In the genomic region with DNA sequence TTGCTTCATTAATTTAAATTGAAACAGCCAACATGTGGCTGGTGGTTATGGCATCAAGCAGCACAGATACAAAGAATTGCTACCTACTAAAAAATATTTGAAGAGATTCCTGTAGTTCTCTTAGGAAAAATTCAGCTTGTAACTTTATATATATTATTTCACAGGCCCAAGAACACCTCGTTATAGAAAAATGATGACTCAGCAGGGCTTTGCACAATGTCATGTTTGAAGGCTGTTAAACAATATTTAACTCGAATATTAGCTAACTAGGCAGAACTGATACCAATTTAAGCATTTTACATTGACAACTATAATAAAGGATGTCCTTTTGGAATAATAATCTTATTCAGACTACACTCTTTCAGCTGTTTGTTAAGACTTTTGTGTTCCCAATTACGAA, we compare ENCODE assay signal across 2 cellular contexts.
TF ChIP-seq lines count a peak whose summit lies in the region.

No MANE protein-coding gene starts in this region.

TF ChIP-seq in IMR-90, 13 proteins besides CTCF, POLR2A, EP300 and RAD21:
- TF ChIP-seq, protein P1, sequence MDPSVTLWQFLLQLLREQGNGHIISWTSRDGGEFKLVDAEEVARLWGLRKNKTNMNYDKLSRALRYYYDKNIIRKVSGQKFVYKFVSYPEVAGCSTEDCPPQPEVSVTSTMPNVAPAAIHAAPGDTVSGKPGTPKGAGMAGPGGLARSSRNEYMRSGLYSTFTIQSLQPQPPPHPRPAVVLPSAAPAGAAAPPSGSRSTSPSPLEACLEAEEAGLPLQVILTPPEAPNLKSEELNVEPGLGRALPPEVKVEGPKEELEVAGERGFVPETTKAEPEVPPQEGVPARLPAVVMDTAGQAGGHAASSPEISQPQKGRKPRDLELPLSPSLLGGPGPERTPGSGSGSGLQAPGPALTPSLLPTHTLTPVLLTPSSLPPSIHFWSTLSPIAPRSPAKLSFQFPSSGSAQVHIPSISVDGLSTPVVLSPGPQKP (IDR thresholded peaks at IDR 0.05; ENCODE audit: borderline replicate concordance, low read depth, low read length) = no peak
- TF ChIP-seq MAZ (IDR thresholded peaks at IDR 0.05; ENCODE audit: borderline replicate concordance, low read depth, low read length) (no peak), MXI1 (IDR thresholded peaks at IDR 0.05; ENCODE audit: borderline replicate concordance, low read depth, low read length) (no peak), SMC3 (IDR thresholded peaks at IDR 0.05; ENCODE audit: low read depth, low read length) (no peak), BHLHE40 (IDR thresholded peaks at IDR 0.05; ENCODE audit: low read depth, low read length) (no peak), MAFK (IDR thresholded peaks at IDR 0.05; ENCODE audit: low read depth, low read length) (peak; percentile 98), CEBPB (IDR thresholded peaks at IDR 0.05; ENCODE audit: low read depth, low read length) (no peak)
TF ChIP-seq in IMR-90: peak in this region for 1.

TF ChIP-seq in K562, 482 proteins besides CTCF, POLR2A, EP300 and RAD21:
- TF ChIP-seq ETV6 (IDR thresholded peaks at IDR 0.05; ENCODE audit: borderline replicate concordance in 1 of 2, low read depth in 2 of 2, low read length in 1 of 2) (no peak), ETV6 (CRISPR knock-in tag; IDR thresholded peaks at IDR 0.05; ENCODE audit: borderline replicate concordance) (no peak), ZNF41 (CRISPR knock-in tag; conservative IDR thresholded peaks at IDR 0.05) (no peak), ZHX1 (conservative IDR thresholded peaks at IDR 0.05; ENCODE audit: low read length) (no peak), MAFK (IDR thresholded peaks at IDR 0.05; ENCODE audit: low read length) (peak; percentile 91), MAFG (tag; conservative IDR thresholded peaks at IDR 0.05) (peak; percentile 68), ZFP1 (CRISPR knock-in tag; IDR thresholded peaks at IDR 0.05) (no peak), BHLHE40 (IDR thresholded peaks at IDR 0.05; ENCODE audit: low read length) (no peak), ZNF316 (IDR thresholded peaks at IDR 0.05) (peak; percentile 80), CCNT2 (IDR thresholded peaks at IDR 0.05; ENCODE audit: borderline replicate concordance, extremely low read depth, insufficient read length, low read depth, low read length) (no peak), JUNB (CRISPR knock-in tag; conservative IDR thresholded peaks at IDR 0.05) (no peak), PURB (CRISPR knock-in tag; IDR thresholded peaks at IDR 0.05; ENCODE audit: low read depth) (no peak), MAFF (IDR thresholded peaks at IDR 0.05; ENCODE audit: low read length) (peak; percentile 89), C11orf30 (IDR thresholded peaks at IDR 0.05; ENCODE audit: low read depth) (peak; percentile 62)
- TF ChIP-seq, protein P2, sequence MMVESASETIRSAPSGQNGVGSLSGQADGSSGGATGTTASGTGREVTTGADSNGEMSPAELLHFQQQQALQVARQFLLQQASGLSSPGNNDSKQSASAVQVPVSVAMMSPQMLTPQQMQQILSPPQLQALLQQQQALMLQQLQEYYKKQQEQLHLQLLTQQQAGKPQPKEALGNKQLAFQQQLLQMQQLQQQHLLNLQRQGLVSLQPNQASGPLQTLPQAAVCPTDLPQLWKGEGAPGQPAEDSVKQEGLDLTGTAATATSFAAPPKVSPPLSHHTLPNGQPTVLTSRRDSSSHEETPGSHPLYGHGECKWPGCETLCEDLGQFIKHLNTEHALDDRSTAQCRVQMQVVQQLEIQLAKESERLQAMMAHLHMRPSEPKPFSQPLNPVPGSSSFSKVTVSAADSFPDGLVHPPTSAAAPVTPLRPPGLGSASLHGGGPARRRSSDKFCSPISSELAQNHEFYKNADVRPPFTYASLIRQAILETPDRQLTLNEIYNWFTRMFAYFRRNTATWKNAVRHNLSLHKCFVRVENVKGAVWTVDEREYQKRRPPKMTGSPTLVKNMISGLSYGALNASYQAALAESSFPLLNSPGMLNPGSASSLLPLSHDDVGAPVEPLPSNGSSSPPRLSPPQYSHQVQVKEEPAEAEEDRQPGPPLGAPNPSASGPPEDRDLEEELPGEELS (CRISPR knock-in tag; IDR thresholded peaks at IDR 0.05; ENCODE audit: borderline replicate concordance) = no peak
- TF ChIP-seq, protein P3, sequence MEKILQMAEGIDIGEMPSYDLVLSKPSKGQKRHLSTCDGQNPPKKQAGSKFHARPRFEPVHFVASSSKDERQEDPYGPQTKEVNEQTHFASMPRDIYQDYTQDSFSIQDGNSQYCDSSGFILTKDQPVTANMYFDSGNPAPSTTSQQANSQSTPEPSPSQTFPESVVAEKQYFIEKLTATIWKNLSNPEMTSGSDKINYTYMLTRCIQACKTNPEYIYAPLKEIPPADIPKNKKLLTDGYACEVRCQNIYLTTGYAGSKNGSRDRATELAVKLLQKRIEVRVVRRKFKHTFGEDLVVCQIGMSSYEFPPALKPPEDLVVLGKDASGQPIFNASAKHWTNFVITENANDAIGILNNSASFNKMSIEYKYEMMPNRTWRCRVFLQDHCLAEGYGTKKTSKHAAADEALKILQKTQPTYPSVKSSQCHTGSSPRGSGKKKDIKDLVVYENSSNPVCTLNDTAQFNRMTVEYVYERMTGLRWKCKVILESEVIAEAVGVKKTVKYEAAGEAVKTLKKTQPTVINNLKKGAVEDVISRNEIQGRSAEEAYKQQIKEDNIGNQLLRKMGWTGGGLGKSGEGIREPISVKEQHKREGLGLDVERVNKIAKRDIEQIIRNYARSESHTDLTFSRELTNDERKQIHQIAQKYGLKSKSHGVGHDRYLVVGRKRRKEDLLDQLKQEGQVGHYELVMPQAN (IDR thresholded peaks at IDR 0.05; ENCODE audit: borderline replicate concordance) = no peak
